36 cellular contexts compared by ENCODE assay signal in the genomic region with DNA sequence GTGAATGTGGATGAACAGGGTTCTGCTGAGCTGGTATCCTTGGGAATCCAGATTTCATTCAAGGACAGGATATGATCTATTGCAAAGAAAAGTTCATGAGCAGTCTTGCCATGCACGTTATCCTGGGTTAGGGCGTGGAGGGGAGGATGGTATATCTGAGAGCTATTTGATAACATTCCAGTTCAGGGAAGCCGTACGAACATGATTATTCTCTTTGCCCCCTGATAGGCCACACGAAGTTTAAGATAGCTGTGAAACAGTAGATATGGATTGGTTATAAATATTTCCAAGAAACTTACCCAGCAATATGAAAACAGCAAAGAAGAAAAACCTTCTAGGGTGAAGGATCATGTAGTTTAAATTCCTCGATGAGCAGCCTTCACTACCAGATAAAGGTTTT.
"Had no signal": no experiment of that assay in that cellular context is flagged by ENCODE, and none has a peak within 500 bp of the region (broad histone marks: within the 10 kb centered on the region; RNA-seq: fewer than 3 reads in every experiment).

No MANE protein-coding gene starts in this region.

- H3K36me3 ChIP-seq: adrenal gland, breast epithelium, MG63 had no signal

- H3K4me1 ChIP-seq: adrenal gland, body of pancreas, breast epithelium had no signal

- H3K4me1 Mint-ChIP-seq: activated B cell treated with CpG ODN at 0.5 μM for 24 hours had no signal

- H3K27ac ChIP-seq: adrenal gland, body of pancreas, breast epithelium, PC-9, VCaP had no signal

- DNase-seq: activated B cell treated with CpG ODN at 0.5 μM for 24 hours; activated CD4-positive, alpha-beta memory T cell treated with anti-CD3 and anti-CD28 coated beads for 36 hours; activated CD4-positive, alpha-beta T cell treated with anti-CD3 and anti-CD28 coated beads for 4 hours; activated CD4-positive, alpha-beta T cell treated with anti-CD3 and anti-CD28 coated beads, Interleukin-2, amount 50 U/mL, for 1 hour; activated CD4-positive, CD25-positive, alpha-beta regulatory T cell treated with anti-CD3 and anti-CD28 coated beads, Interleukin-2, amount 50 U/mL, for 72 hours; activated CD8-positive, alpha-beta memory T cell treated with anti-CD3 and anti-CD28 coated beads, Interleukin-2, amount 50 U/mL, for 4 hours; activated gamma-delta T cell treated with Interleukin-2 at 50 U/mL for 16 hours; activated naive CD4-positive, alpha-beta T cell treated with anti-CD3 and anti-CD28 coated beads for 36 hours; activated T-cell treated with anti-CD3 and anti-CD28 coated beads for 4 hours; activated T-cell treated with anti-CD3 and anti-CD28 coated beads, Interleukin-2, amount 50 U/mL, for 4 hours; adrenal gland; body of pancreas; caudate nucleus; cerebellar nuclear complex; Kasumi-1; KG1; MG63; NCI-H1048; NCI-H1436 treated with DMSO at 0.1 percent for 48 hours; NCI-H1694 treated with DMSO at 0.1 percent for 48 hours; NCI-H2029; NCI-H510A; NCI-H526; NCI-H748 treated with DMSO at 0.1 percent for 48 hours; NK-92 treated with Interleukin-12 subunit alpha and Interleukin-12 subunit beta, amount 100 ng/mL, for 24 hours; PC-9; Right ventricle myocardium superior; SW 1271; T-helper 1 cell; T-helper 2 cell; T-helper 9 cell had no signal

- H3K4me2 ChIP-seq: PC-9 had no signal

- H2AFZ ChIP-seq: PC-9 had no signal

- H3K9me3 ChIP-seq: adrenal gland, body of pancreas, breast epithelium, MG63 had no signal

- H3K27me3 Mint-ChIP-seq: activated B cell treated with CpG ODN at 0.5 μM for 24 hours; activated CD4-positive, alpha-beta memory T cell treated with anti-CD3 and anti-CD28 coated beads for 36 hours had no signal

- H3K27me3 ChIP-seq: adrenal gland, body of pancreas, breast epithelium, MG63 had no signal

- H3K4me3 ChIP-seq: adrenal gland, body of pancreas, breast epithelium, MG63, PC-9 had no signal

- H3K27ac Mint-ChIP-seq: activated B cell treated with CpG ODN at 0.5 μM for 24 hours; activated CD4-positive, alpha-beta memory T cell treated with anti-CD3 and anti-CD28 coated beads for 36 hours; activated naive CD4-positive, alpha-beta T cell treated with anti-CD3 and anti-CD28 coated beads for 36 hours; activated naive CD4-positive, alpha-beta T cell treated with anti-CD3 and anti-CD28 coated beads, Interleukin-2, amount 50 U/mL, for 72 hours; activated T-helper 1 cell treated with anti-CD3 and anti-CD28 coated beads, Interleukin-12 subunit alpha, Interleukin-12 subunit beta, Interleukin-2, Interleukin-4 antibody, amounts not matched to agents 30 ng/mL and 10 ng/mL and 1 ng/mL, durations not matched to agents 14 hours and 24 hours and 36 hours had no signal

- H3K4me3 Mint-ChIP-seq: activated B cell treated with CpG ODN at 0.5 μM for 24 hours; activated CD4-positive, alpha-beta memory T cell treated with anti-CD3 and anti-CD28 coated beads for 36 hours; activated naive CD4-positive, alpha-beta T cell treated with anti-CD3 and anti-CD28 coated beads for 36 hours; activated T-cell treated with anti-CD3 and anti-CD28 coated beads, Interleukin-2, amount 50 U/mL, for 4 hours; activated T-helper 1 cell treated with anti-CD3 and anti-CD28 coated beads, Interleukin-12 subunit alpha, Interleukin-12 subunit beta, Interleukin-2, Interleukin-4 antibody, amounts not matched to agents 30 ng/mL and 10 ng/mL and 1 ng/mL, durations not matched to agents 14 hours and 24 hours and 36 hours had no signal

- H3K36me3 Mint-ChIP-seq: activated CD4-positive, alpha-beta memory T cell treated with anti-CD3 and anti-CD28 coated beads for 36 hours; activated naive CD4-positive, alpha-beta T cell treated with anti-CD3 and anti-CD28 coated beads, Interleukin-2, amount 50 U/mL, for 72 hours had no signal

- H3K9me3 Mint-ChIP-seq: activated CD4-positive, alpha-beta memory T cell treated with anti-CD3 and anti-CD28 coated beads for 36 hours; activated naive CD4-positive, alpha-beta T cell treated with anti-CD3 and anti-CD28 coated beads for 36 hours; activated naive CD4-positive, alpha-beta T cell treated with anti-CD3 and anti-CD28 coated beads, Interleukin-2, amount 50 U/mL, for 72 hours; activated T-helper 1 cell treated with anti-CD3 and anti-CD28 coated beads, Interleukin-12 subunit alpha, Interleukin-12 subunit beta, Interleukin-2, Interleukin-4 antibody, amounts not matched to agents 30 ng/mL and 10 ng/mL and 1 ng/mL, durations not matched to agents 14 hours and 24 hours and 36 hours had no signal

- FAIRE-seq: astrocyte had no signal
